Comparison of ENCODE assay signal across 8 cellular contexts in the genomic region with DNA sequence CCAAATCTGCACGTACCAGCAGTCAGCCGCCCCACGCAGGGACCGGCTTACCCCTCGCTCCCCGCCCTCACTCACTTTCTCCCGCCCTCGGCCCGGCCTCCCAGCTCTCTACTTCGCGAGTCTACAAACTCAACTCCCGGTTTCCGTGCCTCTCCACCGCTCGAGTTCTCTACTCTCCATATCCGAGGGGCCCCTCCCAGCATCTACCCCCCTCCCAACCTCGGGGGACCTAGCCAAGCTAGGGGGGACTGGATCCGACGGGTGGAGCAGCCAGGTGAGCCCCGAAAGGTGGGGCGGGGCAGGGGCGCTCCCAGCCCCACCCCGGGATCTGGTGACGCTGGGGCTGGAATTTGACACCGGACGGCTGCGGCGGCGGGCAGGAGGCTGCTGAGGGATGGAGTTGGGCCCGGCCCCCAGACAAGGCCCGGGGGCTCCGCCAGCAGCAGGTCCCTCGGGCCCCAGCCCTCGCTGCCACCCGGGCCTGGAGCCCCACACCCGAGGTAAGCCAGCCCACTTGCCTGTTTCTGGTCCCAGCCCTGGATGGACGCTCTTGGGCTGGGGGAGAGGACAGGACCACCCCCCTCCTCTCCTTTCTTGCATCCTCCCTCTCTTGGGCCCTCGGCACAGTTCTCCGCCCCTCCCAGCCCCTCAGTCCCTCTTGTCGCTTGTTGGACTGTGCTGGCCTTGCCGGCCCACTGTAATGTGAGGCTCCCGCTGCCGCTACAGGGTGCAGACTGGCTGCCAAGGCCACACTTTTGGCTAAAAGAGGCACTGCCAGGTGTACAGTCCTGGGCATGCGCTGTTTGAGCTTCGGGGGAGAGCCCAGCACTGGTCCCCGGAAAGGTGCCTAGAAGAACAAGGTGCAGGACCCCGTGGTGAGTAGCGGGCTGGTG. TPM values are rescaled to one million over a fixed set of nuclear protein-coding genes. Genes with fewer than 3 reads are reported as not detected.
DNase-seq lines count a peak whose midpoint lies in the region; ATAC-seq and TF ChIP-seq lines count a peak whose summit lies in the region.

A gene with protein sequence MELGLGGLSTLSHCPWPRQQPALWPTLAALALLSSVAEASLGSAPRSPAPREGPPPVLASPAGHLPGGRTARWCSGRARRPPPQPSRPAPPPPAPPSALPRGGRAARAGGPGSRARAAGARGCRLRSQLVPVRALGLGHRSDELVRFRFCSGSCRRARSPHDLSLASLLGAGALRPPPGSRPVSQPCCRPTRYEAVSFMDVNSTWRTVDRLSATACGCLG (plus strand): TSS at position 416 of the 893 bp plus-strand sequence. CDS start 1,856 bp downstream, outside the sequence.

- H3K36me3 Mint-ChIP-seq in activated naive CD8-positive, alpha-beta T cell treated with anti-CD3 and anti-CD28 coated beads, Interleukin-2, amount 10 ng/mL, durations not matched to agents 7 days and 5 days: no peaks in the 10 kb centered on the region

- H3K4me3 Mint-ChIP-seq in activated naive CD8-positive, alpha-beta T cell treated with anti-CD3 and anti-CD28 coated beads, Interleukin-2, amount 10 ng/mL, durations not matched to agents 7 days and 5 days: peak within 1 kb of the TSS; percentile 42

- TF ChIP-seq CTCF in 22Rv1 (IDR thresholded peaks at IDR 0.05) (no peak), stomach (IDR thresholded peaks at IDR 0.05) (no peak), lower leg skin (IDR thresholded peaks at IDR 0.05) (no peak)

- no peak for ATAC-seq in activated naive CD8-positive, alpha-beta T cell treated with anti-CD3 and anti-CD28 coated beads, Interleukin-2, amount 10 ng/mL, durations not matched to agents 7 days and 5 days (ENCODE audit: low read depth)

- peaks cover 10% of the 10 kb centered on the region for H3K4me1 Mint-ChIP-seq in activated naive CD8-positive, alpha-beta T cell treated with anti-CD3 and anti-CD28 coated beads, Interleukin-2, amount 10 ng/mL, durations not matched to agents 7 days and 5 days

- no peak within 1 kb of the TSS for H3K27ac Mint-ChIP-seq in activated naive CD8-positive, alpha-beta T cell treated with anti-CD3 and anti-CD28 coated beads, Interleukin-2, amount 10 ng/mL, durations not matched to agents 7 days and 5 days

- H3K27ac ChIP-seq in 22Rv1: peak within 1 kb of the TSS; percentile 92
- peak within 1 kb of the TSS; percentile 48 for H3K27ac ChIP-seq in HUES48 (ENCODE audit: low read depth, low read length)
- H3K27ac ChIP-seq in stomach: peak within 1 kb of the TSS in 3 of 5 donors; percentile 19 to 76 (median 47)

- H3K4me3 ChIP-seq in HUES48 (ENCODE audit: low read depth, low read length) (peak within 1 kb of the TSS; percentile 70), iPS-18c (ENCODE audit: insufficient read depth, low read depth, low read length) (peak within 1 kb of the TSS; percentile 80), stomach (peak within 1 kb of the TSS; percentile 33 to 52 (median 46)), lower leg skin (ENCODE audit: low read depth, poor library complexity, severe bottlenecking) (no peak within 1 kb of the TSS)

- intact Hi-C loops in stomach (cut with DNase I; ENCODE audit: low total_unique reads): loop anchor here (5.0 kb wide), 1 partner anchor 171 kb away; no protein-coding TSS in a partner anchor
- intact Hi-C loops in lower leg skin (cut with DNase I; ENCODE audit: low total_unique reads): loop anchor here (5.0 to 10.0 kb wide), 3 partner anchors 111 to 409 kb away; no protein-coding TSS in a partner anchor

- POLR2A ChIA-PET in activated naive CD8-positive, alpha-beta T cell treated with anti-CD3 and anti-CD28 coated beads, Interleukin-2, amount 10 ng/mL, durations not matched to agents 7 days and 5 days (lab: Charles Lee): interaction anchor here (0.9 to 1.8 kb wide), 3 partner anchors 15 to 170 kb away, joined by 4 to 10 read pairs (median 6); no protein-coding TSS in a partner anchor

- WGBS in stomach, 5 donors: 4 to 10% (median 6%) methylated on average over 39 to 48 of the region's 48 CpGs
- whole genome bisulfite sequencing in lower leg skin, 2 donors: 6 to 7% methylated on average over 28 to 40 of the region's 48 CpGs

- TF ChIP-seq POLR2A in stomach (IDR thresholded peaks at IDR 0.05): no peak
- TF ChIP-seq POLR2A in lower leg skin (IDR thresholded peaks at IDR 0.05): no peak

- H3K9ac ChIP-seq in HUES48 (ENCODE audit: low read depth, low read length): no peak within 1 kb of the TSS

- H3K9me3 ChIP-seq in HUES48 (ENCODE audit: control insufficient read depth, insufficient read depth, low read length): no peaks in the 10 kb centered on the region
- H3K9me3 ChIP-seq in iPS-18c (ENCODE audit: control insufficient read depth, insufficient read depth, low read length): no peaks in the 10 kb centered on the region
- H3K9me3 ChIP-seq in stomach: no peaks in the 10 kb centered on the region

- H3K9me3 Mint-ChIP-seq in activated naive CD8-positive, alpha-beta T cell treated with anti-CD3 and anti-CD28 coated beads, Interleukin-2, amount 10 ng/mL, durations not matched to agents 7 days and 5 days: no peaks in the 10 kb centered on the region

- peaks cover 7% of the 10 kb centered on the region; the same call in 1 of the 2 replicates for H3K36me3 ChIP-seq in HUES48 (ENCODE audit: control insufficient read depth, insufficient read depth, low read length)
- H3K36me3 ChIP-seq in stomach: peaks cover 0 to 9% (median 4%) of the 10 kb centered on the region in 4 donors

- no peak for TF ChIP-seq EP300 in stomach (IDR thresholded peaks at IDR 0.05)

- H3K27me3 Mint-ChIP-seq in activated naive CD8-positive, alpha-beta T cell treated with anti-CD3 and anti-CD28 coated beads, Interleukin-2, amount 10 ng/mL, durations not matched to agents 7 days and 5 days: peaks cover 20% of the 10 kb centered on the region

- H3K27me3 ChIP-seq in HUES48 (ENCODE audit: control insufficient read depth, insufficient read depth, low read length): peaks cover 9% of the 10 kb centered on the region
- peaks cover 0 to 26% (median 25%) of the 10 kb centered on the region in 3 donors for H3K27me3 ChIP-seq in stomach

- no peak for DNase-seq in activated naive CD8-positive, alpha-beta T cell treated with anti-CD3 and anti-CD28 coated beads, Interleukin-2, amount 10 ng/mL, durations not matched to agents 7 days and 5 days
- peak; percentile 35 for DNase-seq in stomach
- no peak for DNase-seq in HK-2 (ENCODE audit: unreplicated experiment)
- DNase-seq in NK-92 treated with Interleukin-12 subunit alpha and Interleukin-12 subunit beta, amount 100 ng/mL, for 24 hours (lab: John Stamatoyannopoulos, UW): no peak
- no peak for DNase-seq in lower leg skin (ENCODE audit: low spot score in 2 of 2)

- peaks cover 40% of the 10 kb centered on the region for H3K4me1 ChIP-seq in HUES48 (ENCODE audit: control insufficient read depth, insufficient read depth, low read length)
- peaks cover 29 to 46% (median 40%) of the 10 kb centered on the region in 4 donors for H3K4me1 ChIP-seq in stomach

RNA-seq across cellular contexts. Expression of the gene that starts here (rescaled TPM):
- under 1 TPM; 0.39 to 0.71 TPM for total RNA-seq in activated naive CD8-positive, alpha-beta T cell treated with anti-CD3 and anti-CD28 coated beads, Interleukin-2, amount 10 ng/mL, durations not matched to agents 7 days and 5 days
- total RNA-seq in stomach (1 to 10 TPM in 2 of 5 donors, not detected in 3; 1.2 to 4.0 TPM), lower leg skin (1 to 10 TPM in 1 of 4 donors, under 1 TPM in 3; 0.63 to 3.6 (median 0.84) TPM)
- 1 to 10 TPM in 1 of 3 donors, under 1 TPM in 1, not detected in 1; 0.44 to 4.8 TPM for polyA plus RNA-seq in stomach
